In genomic region chr10:104332243-104333036, GRCh38 we compare ENCODE assay signal across 8 cellular contexts. TPM values are rescaled to one million over a fixed set of nuclear protein-coding genes. Genes with fewer than 3 reads are reported as not detected.
A peak's percentile ranks its signal among the peaks of the same experiment; 100 is the strongest.
DNase-seq lines count a peak whose midpoint lies in the region; ATAC-seq, FAIRE-seq and TF ChIP-seq lines count a peak whose summit lies in the region.

No MANE protein-coding gene starts in this region.

- no peak for TF ChIP-seq EP300 in GM12878 (IDR thresholded peaks at IDR 0.05; ENCODE audit: borderline replicate concordance in 1 of 2, control insufficient read depth in 1 of 2, low read depth in 2 of 2, low read length in 2 of 2)

- no peak overlapping the region for H3K27ac ChIP-seq in GM12878 (ENCODE audit: control insufficient read depth, insufficient read depth)

- H3K79me2 ChIP-seq in GM12878 (ENCODE audit: control insufficient read depth, insufficient read depth, low read length), result peaks cover 78% of the 10 kb centered on the region

- RAD21 ChIA-PET in GM12878 (lab: Charles Lee; ENCODE audit: unreplicated experiment), result interaction anchor here (0.9 kb wide), 1 partner anchor 24 kb away, joined by 3 read pairs; no protein-coding TSS in a partner anchor

- H3K4me2 ChIP-seq in GM12878 (ENCODE audit: control insufficient read depth, insufficient read depth), result no peak overlapping the region

- no peaks in the 10 kb centered on the region for H3K9me3 ChIP-seq in GM12878 (replicated peaks; ENCODE audit: control insufficient read depth, insufficient read depth, low read length)

- TF ChIP-seq POLR2A in GM12878 (IDR thresholded peaks at IDR 0.05; ENCODE audit: low read depth, low read length), result no peak

- CTCF ChIA-PET in GM12878 (lab: Yijun Ruan, JAX), result interaction anchor here (1.2 kb wide), 1 partner anchor 25 kb away, joined by 3 read pairs; no protein-coding TSS in a partner anchor

- POLR2A ChIA-PET in GM12878 (lab: Charles Lee), result no interaction called here

- BruUV-seq in GM12878 (replicated peaks; lab: Mats Ljungman, UMichigan), result no TSS peak

- no peaks in the 10 kb centered on the region for H3K9me3 Mint-ChIP-seq in IgD-negative memory B cell
- H3K9me3 Mint-ChIP-seq in stimulated activated naive CD8-positive, alpha-beta T cell treated with anti-CD3 and anti-CD28 coated beads, Interleukin-15, amount 100 ng/mL, for 72 hours, result no peaks in the 10 kb centered on the region

- intact Hi-C loops in GM12878 (cut with micrococcal nuclease; ENCODE audit: unreplicated experiment), result loop anchor here (10.0 kb wide), 2 partner anchors 418 to 638 kb away; partner anchors contain the start of gene STN1

- H3K27me3 Mint-ChIP-seq in IgD-negative memory B cell, result no peaks in the 10 kb centered on the region
- no peaks in the 10 kb centered on the region for H3K27me3 Mint-ChIP-seq in stimulated activated naive CD8-positive, alpha-beta T cell treated with anti-CD3 and anti-CD28 coated beads, Interleukin-15, amount 100 ng/mL, for 72 hours

- peaks cover 2 to 5% of the 10 kb centered on the region in 2 experiments; a peak in 3 of 4 replicates for H3K36me3 ChIP-seq in GM12878 (ENCODE audit: control insufficient read depth in 2 of 2, insufficient read depth in 2 of 2, low read length in 1 of 2)

- H3K36me3 Mint-ChIP-seq in IgD-negative memory B cell, result peaks cover 3% of the 10 kb centered on the region

- no peak for TF ChIP-seq CTCF in GM12878 (IDR thresholded peaks at IDR 0.05 in 2 of 3, conservative IDR thresholded peaks at IDR 0.05 in 1 of 3; ENCODE audit: control insufficient read depth in 2 of 3, extremely low read depth in 1 of 3, insufficient read depth in 1 of 3, low read depth in 3 of 3, low read length in 3 of 3)

- in situ Hi-C loops in GM12878 (cut with MboI), result no loop called here

- no peak overlapping the region for H3K4me3 ChIP-seq in GM12878

- H3K27me3 ChIP-seq in GM12878 (replicated peaks in 1 of 2; ENCODE audit: control insufficient read depth in 2 of 2, insufficient read depth in 2 of 2, low read length in 1 of 2), result no peaks in the 10 kb centered on the region

- H4K20me1 ChIP-seq in GM12878 (ENCODE audit: control insufficient read depth, insufficient read depth), result peaks cover 28% of the 10 kb centered on the region

- no peak for DNase-seq in GM12878 (ENCODE audit: low read depth, low spot score)
- DNase-seq in left lobe of liver (ENCODE audit: low spot score), result peak; percentile 42
- DNase-seq in stimulated activated naive CD8-positive, alpha-beta T cell treated with anti-CD3 and anti-CD28 coated beads, Interleukin-15, amount 100 ng/mL, for 72 hours, result no peak
- DNase-seq in T-helper 2 cell, result no peak
- DNase-seq in COR-L47 (lab: John Stamatoyannopoulos, UW), result no peak
- DNase-seq in HT-29 (ENCODE audit: low spot score), result no peak

- no peak for FAIRE-seq in GM12878 (lab: Jason Lieb, UNC)

- H3K4me3 Mint-ChIP-seq in IgD-negative memory B cell, result peak overlapping the region in 3 of 4 donors; percentile 25 to 76 (median 64)
- H3K4me3 Mint-ChIP-seq in stimulated activated naive CD8-positive, alpha-beta T cell treated with anti-CD3 and anti-CD28 coated beads, Interleukin-15, amount 100 ng/mL, for 72 hours, result peak overlapping the region; percentile 73 to 96

- no peak overlapping the region for H3K9ac ChIP-seq in GM12878 (ENCODE audit: control insufficient read depth, insufficient read depth, low read length)

- H3K27ac Mint-ChIP-seq in IgD-negative memory B cell, result peak overlapping the region in 2 of 3 donors; percentile 80
- peak overlapping the region in 1 of 2 donors; percentile 78 for H3K27ac Mint-ChIP-seq in stimulated activated naive CD8-positive, alpha-beta T cell treated with anti-CD3 and anti-CD28 coated beads, Interleukin-15, amount 100 ng/mL, for 72 hours

- TF ChIP-seq RAD21 in GM12878 (IDR thresholded peaks at IDR 0.05; ENCODE audit: insufficient read depth, low read depth, low read length), result no peak

- SMC1A ChIA-PET in GM12878 (lab: Charles Lee; ENCODE audit: uncharacterized antibody, unreplicated experiment), result no interaction called here

- H2AFZ ChIP-seq in GM12878 (ENCODE audit: control insufficient read depth, low read depth, low read length), result no peak overlapping the region

- peaks cover 32% of the 10 kb centered on the region for H3K4me1 ChIP-seq in GM12878 (ENCODE audit: control insufficient read depth, insufficient read depth, low read length)

- no peak for ATAC-seq in GM12878
- no peak for ATAC-seq in left lobe of liver
- no peak for ATAC-seq in stimulated activated naive CD8-positive, alpha-beta T cell treated with anti-CD3 and anti-CD28 coated beads, Interleukin-15, amount 100 ng/mL, for 72 hours
- no peak for ATAC-seq in GM19395 (IDR thresholded peaks at IDR 0.05; ENCODE audit: unreplicated experiment)

- peaks cover 55 to 72% (median 62%) of the 10 kb centered on the region in 3 donors for H3K4me1 Mint-ChIP-seq in IgD-negative memory B cell
- peaks cover 94% of the 10 kb centered on the region for H3K4me1 Mint-ChIP-seq in stimulated activated naive CD8-positive, alpha-beta T cell treated with anti-CD3 and anti-CD28 coated beads, Interleukin-15, amount 100 ng/mL, for 72 hours

- WGBS in GM12878 (ENCODE audit: insufficient coverage, insufficient replicate concordance, low lambda C conversion rate, missing lambda C conversion rate), result 81% methylated on average over 11 of the region's 11 CpGs

TF ChIP-seq in GM12878, 131 proteins besides CTCF, POLR2A, EP300 and RAD21 (continues in another document):
- TF ChIP-seq PML (IDR thresholded peaks at IDR 0.05; ENCODE audit: low read length), result no peak

RNA-seq across cellular contexts. Expression of gene ITPRIP, which starts 5.8 kb away (rescaled TPM):
- polyA plus RNA-seq in IgD-negative memory B cell (22.8 TPM), GM12878 (2011; rRNA removed) (2.7 and 6.5 TPM in 2 replicates), GM12878 (2014; fragmentation: Illumina TruSeq; extraction: Trizol) (3.2 and 5.4 TPM in 2 replicates), GM12878 (2014; fragmentation: Nextera tagmentation; extraction: Ambion mirVana) (1 to 10 TPM in 1 of 2 experiments, under 1 TPM in 1; 0.82 to 1.2 TPM), GM12878 (2014; rRNA removed) (6.3 and 6.6 TPM in 2 replicates), GM12878 (2016; fragmentation: Nextera tagmentation; extraction: Ambion mirVana) (1 to 10 TPM; 8.6 to 8.7 TPM)
- total RNA-seq in GM12878 (2013; cell fraction: nucleolus; rRNA removed), result 10.1 and 10.8 TPM in 2 replicates
- total RNA-seq in GM12878 (2014; rRNA removed) (4.4 and 5.6 TPM in 2 replicates), GM12878 (2014; rRNA removed; fragmentation: Illumina TruSeq; extraction: Trizol) (2.3 and 2.4 TPM in 2 replicates), GM12878 (2021) (10.4 and 11.3 TPM in 2 replicates), left lobe of liver (4.5 TPM)
- 3.9 TPM for polyA plus RNA-seq in GM12878 (2011; ENCODE audit: low read depth)
- 8.2 and 8.4 TPM in 2 replicates for polyA plus RNA-seq in GM12878 (2011; cell fraction: cytosol; rRNA removed)
- 7.0 and 8.2 TPM in 2 replicates for polyA plus RNA-seq in GM12878 (2011; cell fraction: nucleus; rRNA removed)
- polyA plus RNA-seq in GM12878 (2012), result 5.4 and 5.6 TPM in 2 replicates
- 10.6 and 13.5 TPM in 2 replicates for polyA minus RNA-seq in GM12878 (2011; rRNA and poly(A)+ RNA removed)
- 3.5 and 4.9 TPM in 2 replicates for polyA minus RNA-seq in GM12878 (2011; cell fraction: cytosol; rRNA and poly(A)+ RNA removed)
- 10.6 and 17.2 TPM in 2 replicates for polyA minus RNA-seq in GM12878 (2011; cell fraction: nucleus; rRNA and poly(A)+ RNA removed)
- total RNA-seq in HT-29 (2014; rRNA removed; shearing (Covaris generic)), result 1.9 and 2.4 TPM in 2 replicates

RNA-seq across cellular contexts. Expression of gene CFAP58, which starts 21.2 kb away (rescaled TPM):
- polyA plus RNA-seq in IgD-negative memory B cell (not detected), GM12878 (2011; rRNA removed) (0.19 and 0.39 TPM in 2 replicates), GM12878 (2014; fragmentation: Illumina TruSeq; extraction: Trizol) (0.35 and 1.1 TPM in 2 replicates), GM12878 (2014; fragmentation: Nextera tagmentation; extraction: Ambion mirVana) (under 1 TPM; 0.03 to 0.11 TPM), GM12878 (2014; rRNA removed) (0.13 and 0.23 TPM in 2 replicates), GM12878 (2016; fragmentation: Nextera tagmentation; extraction: Ambion mirVana) (under 1 TPM; 0.04 to 0.24 TPM)
- 1.1 and 2.5 TPM in 2 replicates for total RNA-seq in GM12878 (2013; cell fraction: nucleolus; rRNA removed)
- total RNA-seq in GM12878 (2014; rRNA removed) (0.27 and 0.28 TPM in 2 replicates), GM12878 (2014; rRNA removed; fragmentation: Illumina TruSeq; extraction: Trizol) (0.22 and 0.37 TPM in 2 replicates), GM12878 (2021) (0.19 and 0.26 TPM in 2 replicates), left lobe of liver (0.15 TPM)
- polyA plus RNA-seq in GM12878 (2011; ENCODE audit: low read depth), result 0.09 TPM
- 0.12 and 0.13 TPM in 2 replicates for polyA plus RNA-seq in GM12878 (2011; cell fraction: cytosol; rRNA removed)
- 0.19 and 0.48 TPM in 2 replicates for polyA plus RNA-seq in GM12878 (2011; cell fraction: nucleus; rRNA removed)
- polyA plus RNA-seq in GM12878 (2012), result 0.15 and 0.28 TPM in 2 replicates
- polyA minus RNA-seq in GM12878 (2011; rRNA and poly(A)+ RNA removed), result 0.10 and 0.15 TPM in 2 replicates
- polyA minus RNA-seq in GM12878 (2011; cell fraction: cytosol; rRNA and poly(A)+ RNA removed), result not detected in 2 replicates
- 0.12 TPM in 1 of 2 replicates, not detected in the other for polyA minus RNA-seq in GM12878 (2011; cell fraction: nucleus; rRNA and poly(A)+ RNA removed)
- total RNA-seq in HT-29 (2014; rRNA removed; shearing (Covaris generic)), result 0.03 TPM in 1 of 2 replicates, not detected in the other
